ENCODE assay signal across 19 cellular contexts in genomic region chr18:49071776-49072175, GRCh38.
DNase-seq lines count a peak whose midpoint lies in the region; ATAC-seq and TF ChIP-seq lines count a peak whose summit lies in the region.
"Had no signal": no experiment of that assay in that cellular context is flagged by ENCODE, and none has a peak within 500 bp of the region (broad histone marks: within the 10 kb centered on the region; RNA-seq: fewer than 3 reads in every experiment).

No MANE protein-coding gene starts in this region.

- no peak overlapping the region for H2BK5ac ChIP-seq in IMR-90 (ENCODE audit: low read depth, low read length, poor library complexity, severe bottlenecking)

- no peaks in the 10 kb centered on the region for H3K36me3 ChIP-seq in IMR-90 (ENCODE audit: control insufficient read depth, insufficient read depth, low read length)

- CTCF ChIA-PET in IMR-90 (lab: Yijun Ruan, JAX), result no interaction called here

- peaks cover 34% of the 10 kb centered on the region for H3K4me1 Mint-ChIP-seq in progenitor cell of endocrine pancreas (ENCODE audit: low read depth)
- H3K4me1 Mint-ChIP-seq in HFFc6 (ENCODE audit: low read depth), result peaks cover 5% of the 10 kb centered on the region; the same call in 1 of the 2 replicates
- H3K4me1 Mint-ChIP-seq: CD8-positive, alpha-beta memory T cell had no signal

- H3K27me3 Mint-ChIP-seq in progenitor cell of endocrine pancreas (no peaks in the 10 kb centered on the region), HFFc6 (ENCODE audit: insufficient read depth) (no peaks in the 10 kb centered on the region)
- H3K27me3 Mint-ChIP-seq: CD8-positive, alpha-beta memory T cell had no signal

- H3K9me1 ChIP-seq in IMR-90 (ENCODE audit: insufficient read depth, low read length), result peaks cover 13% of the 10 kb centered on the region; the same call in 1 of the 2 replicates

- no peaks in the 10 kb centered on the region for H3K27me3 ChIP-seq in IMR-90 (ENCODE audit: control insufficient read depth, insufficient read depth, low read length)
- H3K27me3 ChIP-seq: BLaER1 had no signal

- H3K4me3 ChIP-seq in AG10803 (ENCODE audit: low read length) (no peak overlapping the region), IMR-90 (ENCODE audit: insufficient read depth, low read depth, low read length) (no peak overlapping the region)
- H3K4me3 ChIP-seq: BLaER1 had no signal

- no peaks in the 10 kb centered on the region for H4K20me1 ChIP-seq in IMR-90 (ENCODE audit: insufficient read depth, low read length)
- H4K20me1 ChIP-seq: BLaER1 had no signal

- DNase-seq in AG10803 (ENCODE audit: low read depth) (peak; percentile 56), IMR-90 (no peak), fibroblast of peridontal ligament (ENCODE audit: extremely low read depth) (peak; percentile 66), progenitor cell of endocrine pancreas (ENCODE audit: low spot score, unreplicated experiment) (no peak), HFFc6 (no peak), substantia nigra (lab: John Stamatoyannopoulos, UW) (no peak)
- DNase-seq: CD8-positive, alpha-beta memory T cell; DMS79; HCEC 1CT; KBM-7; NCI-H1417 treated with DMSO at 0.1 percent for 48 hours; NCI-H1930; NCI-H2171; NCI-H510A; NCI-H774; RPMI8226 had no signal

- no peak overlapping the region for H3K4me3 Mint-ChIP-seq in progenitor cell of endocrine pancreas (ENCODE audit: low read depth)
- no peak overlapping the region for H3K4me3 Mint-ChIP-seq in HFFc6
- H3K4me3 Mint-ChIP-seq: CD8-positive, alpha-beta memory T cell had no signal

- H3K27ac Mint-ChIP-seq in progenitor cell of endocrine pancreas (peak overlapping the region; percentile 85), HFFc6 (no peak overlapping the region)
- H3K27ac Mint-ChIP-seq: CD8-positive, alpha-beta memory T cell had no signal

- H2BK20ac ChIP-seq in IMR-90 (ENCODE audit: low read depth, low read length), result no peak overlapping the region

- H3K9ac ChIP-seq in IMR-90 (ENCODE audit: low read depth, low read length), result no peak overlapping the region
- H3K9ac ChIP-seq: BLaER1 had no signal

- H3K18ac ChIP-seq in IMR-90 (ENCODE audit: low read depth, low read length), result no peak overlapping the region

- H3K79me1 ChIP-seq in IMR-90 (ENCODE audit: low read depth in 1 of 2, low read length in 2 of 2), result 0 out of 4 replicates have a peak, but pooled peaks cover 0 to 3% of the 10 kb centered on the region in 2 experiments

- no TSS peak for BruUV-seq in IMR-90 (replicated peaks; lab: Mats Ljungman, UMichigan)

- peak overlapping the region; percentile 22; the same call in 1 of the 2 replicates for H3K27ac ChIP-seq in IMR-90 (ENCODE audit: insufficient read depth, low read length)
- H3K27ac ChIP-seq in substantia nigra (ENCODE audit: low read depth, low read length, poor library complexity, severe bottlenecking), result no peak overlapping the region
- H3K27ac ChIP-seq: BLaER1, HL-60 had no signal

- ATAC-seq in IMR-90 (ENCODE audit: low read depth) (peak; percentile 16), GM21786 (IDR thresholded peaks at IDR 0.05; ENCODE audit: unreplicated experiment) (no peak)

- H2AK5ac ChIP-seq in IMR-90 (ENCODE audit: low read depth, low read length), result peak overlapping the region; percentile 66; the same call in 1 of the 2 replicates

- H3K9me3 ChIP-seq in IMR-90 (ENCODE audit: control insufficient read depth, insufficient read depth, low read length), result no peaks in the 10 kb centered on the region
- H3K9me3 ChIP-seq: BLaER1 had no signal

- dilution Hi-C loops in IMR-90 (cut with HindIII; ENCODE audit: low sequenced_read_pairs, unreplicated experiment), result no loop called here

- no peak overlapping the region for H3K14ac ChIP-seq in IMR-90 (replicated peaks; ENCODE audit: low read depth, low read length)

- in situ Hi-C loops in IMR-90 (cut with MboI; ENCODE audit: low sequenced_read_pairs), result no loop called here

- POLR2A ChIA-PET in IMR-90 (lab: Charles Lee; ENCODE audit: unreplicated experiment), result no interaction called here

- H4K91ac ChIP-seq in IMR-90 (ENCODE audit: insufficient read depth, low read depth, low read length), result peak overlapping the region; percentile 10; the same call in 1 of the 2 replicates

- H3K23ac ChIP-seq in IMR-90 (ENCODE audit: low read depth, low read length), result no peak overlapping the region

- no CpG with 5 or more reads among the region's 4 CpGs for WGBS in IMR-90 (ENCODE audit: extremely low coverage in 2 of 2, insufficient read length in 1 of 2), 2 experiments

- intact Hi-C loops in IMR-90 (cut with micrococcal nuclease), result no loop called here

- no peak overlapping the region for H2AFZ ChIP-seq in IMR-90 (replicated peaks; ENCODE audit: low read length, poor library complexity)

- H3K9me3 Mint-ChIP-seq in progenitor cell of endocrine pancreas (ENCODE audit: low read depth) (no peaks in the 10 kb centered on the region), HFFc6 (no peaks in the 10 kb centered on the region)
- H3K9me3 Mint-ChIP-seq: CD8-positive, alpha-beta memory T cell had no signal

- H3K36me3 Mint-ChIP-seq in progenitor cell of endocrine pancreas (ENCODE audit: insufficient read depth), result no peaks in the 10 kb centered on the region
- no peaks in the 10 kb centered on the region for H3K36me3 Mint-ChIP-seq in HFFc6 (ENCODE audit: low read depth)

- no peak overlapping the region for H2BK120ac ChIP-seq in IMR-90 (ENCODE audit: low read depth, low read length)

- TF ChIP-seq CTCF in AG10803 (conservative IDR thresholded peaks at IDR 0.05; ENCODE audit: low read length), result no peak
- no peak for TF ChIP-seq CTCF in IMR-90 (conservative IDR thresholded peaks at IDR 0.05; ENCODE audit: low read depth, low read length)
- no peak for TF ChIP-seq CTCF in progenitor cell of endocrine pancreas (IDR thresholded peaks at IDR 0.05; ENCODE audit: unreplicated experiment)
- no peak for TF ChIP-seq CTCF in HFFc6 (IDR thresholded peaks at IDR 0.05)

- peaks cover 20% of the 10 kb centered on the region for H3K4me1 ChIP-seq in IMR-90 (ENCODE audit: control insufficient read depth, insufficient read depth, low read length)

- H3K4me2 ChIP-seq in IMR-90 (ENCODE audit: low read depth, low read length), result peak overlapping the region; percentile 10; the same call in 1 of the 2 replicates

- no peak overlapping the region for H4K5ac ChIP-seq in IMR-90 (ENCODE audit: low read depth, low read length)

- no peak for TF ChIP-seq POLR2A in IMR-90 (IDR thresholded peaks at IDR 0.05; ENCODE audit: low read depth, low read length)

- H2BK15ac ChIP-seq in IMR-90 (ENCODE audit: low read depth, low read length), result no peak overlapping the region

- H3K4ac ChIP-seq in IMR-90 (ENCODE audit: low read depth, low read length), result 0 out of 2 replicates have a peak overlapping the region, but pooled peaks have one; percentile 7

- 0 out of 4 replicates have a peak overlapping the region, but pooled peaks of 1 of the 2 experiments have one; percentile 24 for H4K8ac ChIP-seq in IMR-90 (ENCODE audit: low read depth in 2 of 2, low read length in 2 of 2)

- H2AK9ac ChIP-seq in IMR-90 (replicated peaks; ENCODE audit: low read depth, low read length, poor library complexity), result no peak overlapping the region

- no peak overlapping the region for H3K56ac ChIP-seq in IMR-90 (ENCODE audit: extremely low read depth, insufficient read depth, low read length)

- no peak for TF ChIP-seq RAD21 in IMR-90 (IDR thresholded peaks at IDR 0.05; ENCODE audit: low read length)

TF ChIP-seq in IMR-90, 13 proteins besides CTCF, POLR2A, EP300 and RAD21:
- no peak for TF ChIP-seq CHD1 (IDR thresholded peaks at IDR 0.05; ENCODE audit: low read depth, low read length)

Comparison
In these comparisons a context has a peak if more than half of its experiments do, and no peak if none do; other contexts are left out.
1. DNase-seq: peak in AG10803 (single experiment) and fibroblast of peridontal ligament (single experiment); none in IMR-90 (single experiment), progenitor cell of endocrine pancreas (single experiment), HFFc6 (single experiment) and substantia nigra (0 of 49).